1 cellular context compared by ENCODE assay signal in genomic region chr11:120511804-120512726, GRCh38.
TF ChIP-seq lines count a peak whose summit lies in the region.

No MANE protein-coding gene starts in this region.

TF ChIP-seq in SK-N-SH, 30 proteins besides CTCF, POLR2A, EP300 and RAD21 (continued from another document):
- TF ChIP-seq USF1 (IDR thresholded peaks at IDR 0.05; ENCODE audit: borderline replicate concordance, low read depth) = no peak
- TF ChIP-seq TAF1 (IDR thresholded peaks at IDR 0.05; ENCODE audit: borderline replicate concordance, low read depth, low read length) = no peak
- no peak for TF ChIP-seq TCF12 (IDR thresholded peaks at IDR 0.05)
- no peak for TF ChIP-seq MAX (IDR thresholded peaks at IDR 0.05; ENCODE audit: low read depth)
- no peak for TF ChIP-seq CHD2 (IDR thresholded peaks at IDR 0.05; ENCODE audit: low read length, partially characterized antibody)
- TF ChIP-seq RFX5 (IDR thresholded peaks at IDR 0.05; ENCODE audit: low read length) = no peak
- no peak for TF ChIP-seq RXRA (IDR thresholded peaks at IDR 0.05; ENCODE audit: borderline replicate concordance, low read depth)
TF ChIP-seq in SK-N-SH: peak in this region for 0.
